In the genomic region with DNA sequence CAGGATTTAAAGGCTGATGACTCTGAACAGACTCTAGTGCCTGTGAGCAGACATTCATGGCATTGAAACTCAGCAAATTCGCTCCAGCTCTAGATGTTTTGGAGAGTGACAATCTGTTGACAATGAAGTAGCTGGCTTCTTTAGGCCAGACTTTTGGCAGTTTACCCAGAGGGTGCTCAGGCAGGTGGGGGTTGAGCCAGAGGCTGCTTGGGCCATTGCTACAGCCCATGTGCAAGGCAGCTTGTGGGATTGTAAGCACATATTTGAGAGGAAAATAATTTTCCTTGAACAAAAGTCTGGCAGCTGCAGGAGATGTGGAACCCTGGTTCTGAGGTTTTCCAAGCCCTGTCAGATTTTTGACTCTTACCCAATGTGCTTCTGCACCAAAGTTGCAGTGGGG, we compare ENCODE assay signal across 12 cellular contexts.
"Had no signal": no experiment of that assay in that cellular context is flagged by ENCODE, and none has a peak within 500 bp of the region (broad histone marks: within the 10 kb centered on the region; RNA-seq: fewer than 3 reads in every experiment).

No MANE protein-coding gene starts in this region.

- DNase-seq: activated CD4-positive, alpha-beta T cell treated with anti-CD3 and anti-CD28 coated beads, Interleukin-2, amount 50 U/mL, for 48 hours; activated CD4-positive, CD25-positive, alpha-beta regulatory T cell treated with anti-CD3 and anti-CD28 coated beads, Interleukin-2, amount 50 U/mL, for 72 hours; activated CD8-positive, alpha-beta memory T cell treated with anti-CD3 and anti-CD28 coated beads, Interleukin-2, amount 10 ng/mL, durations not matched to agents 7 days and 5 days; activated gamma-delta T cell; activated T-cell treated with anti-CD3 and anti-CD28 coated beads, Interleukin-2, amount 50 U/mL, for 4 hours; kidney; retina; small intestine; thyroid gland had no signal

- H2AFZ ChIP-seq: hepatocyte, parathyroid adenoma had no signal

- H3K79me2 ChIP-seq: hepatocyte, parathyroid adenoma had no signal

- H3K9me3 ChIP-seq: thyroid gland, vagina had no signal

- H3K4me3 ChIP-seq: hepatocyte, thyroid gland, vagina had no signal

- H3K36me3 ChIP-seq: thyroid gland, vagina had no signal

- H3K4me1 ChIP-seq: parathyroid adenoma, thyroid gland, vagina had no signal

- H3K27me3 ChIP-seq: hepatocyte, thyroid gland, vagina had no signal

- H3K9ac ChIP-seq: parathyroid adenoma had no signal

- H3K27ac ChIP-seq: hepatocyte, parathyroid adenoma, thyroid gland, vagina had no signal

- ATAC-seq: activated CD8-positive, alpha-beta memory T cell treated with anti-CD3 and anti-CD28 coated beads, Interleukin-2, amount 10 ng/mL, durations not matched to agents 7 days and 5 days; activated T-cell treated with anti-CD3 and anti-CD28 coated beads, Interleukin-2, amount 50 U/mL, for 4 hours had no signal

- H3K4me2 ChIP-seq: hepatocyte had no signal
